ENCODE assay signal across 16 cellular contexts in the genomic region with DNA sequence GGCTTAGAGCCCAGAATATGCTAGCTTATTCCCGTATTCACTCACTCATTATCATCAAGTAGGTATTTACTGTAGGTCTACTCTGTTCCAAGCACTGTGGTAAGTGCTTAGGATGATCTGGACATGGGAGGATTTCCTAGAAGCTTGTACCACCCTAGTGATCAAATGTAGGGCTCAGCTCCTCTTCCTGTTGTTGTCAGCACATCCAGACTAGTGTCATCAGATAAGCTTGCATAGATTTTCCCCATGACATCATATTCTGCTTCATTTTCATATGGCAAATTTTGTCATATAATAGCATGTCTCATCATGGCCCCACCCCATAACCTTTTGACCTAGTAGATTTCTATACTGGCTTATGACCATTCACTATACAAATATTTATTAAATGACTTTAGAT. TPM values are rescaled to one million over a fixed set of nuclear protein-coding genes. Genes with fewer than 3 reads are reported as not detected.
DNase-seq lines count a peak whose midpoint lies in the region; ATAC-seq and TF ChIP-seq lines count a peak whose summit lies in the region.
"Had no signal": no experiment of that assay in that cellular context is flagged by ENCODE, and none has a peak within 500 bp of the region (broad histone marks: within the 10 kb centered on the region; RNA-seq: fewer than 3 reads in every experiment).

No MANE protein-coding gene starts in this region.

- H3K27me3 Mint-ChIP-seq in activated naive CD8-positive, alpha-beta T cell treated with anti-CD3 and anti-CD28 coated beads, Interleukin-2, amount 50 U/mL, for 24 hours: peaks cover under 1% of the 10 kb centered on the region
- H3K27me3 Mint-ChIP-seq in activated naive CD8-positive, alpha-beta T cell treated with anti-CD3 and anti-CD28 coated beads for 36 hours: no peaks in the 10 kb centered on the region
- no peaks in the 10 kb centered on the region for H3K27me3 Mint-ChIP-seq in stimulated activated naive CD8-positive, alpha-beta T cell treated with anti-CD3 and anti-CD28 coated beads, Interleukin-15, amount 100 ng/mL, for 72 hours
- no peaks in the 10 kb centered on the region for H3K27me3 Mint-ChIP-seq in mesothelial cell of epicardium (ENCODE audit: low read depth)
- peaks cover 16% of the 10 kb centered on the region for H3K27me3 Mint-ChIP-seq in T-helper 2 cell treated with Interferon-gamma antibody and Interleukin-4, amounts not matched to agents 5 μg/mL and 100 μg/mL, for 36 hours (ENCODE audit: low read depth)

- H3K9me3 Mint-ChIP-seq in activated naive CD8-positive, alpha-beta T cell treated with anti-CD3 and anti-CD28 coated beads, Interleukin-2, amount 50 U/mL, for 24 hours: no peaks in the 10 kb centered on the region
- H3K9me3 Mint-ChIP-seq in activated naive CD8-positive, alpha-beta T cell treated with anti-CD3 and anti-CD28 coated beads for 36 hours: no peaks in the 10 kb centered on the region
- no peaks in the 10 kb centered on the region for H3K9me3 Mint-ChIP-seq in stimulated activated naive CD8-positive, alpha-beta T cell treated with anti-CD3 and anti-CD28 coated beads, Interleukin-15, amount 100 ng/mL, for 72 hours
- no peaks in the 10 kb centered on the region for H3K9me3 Mint-ChIP-seq in mesothelial cell of epicardium
- no peaks in the 10 kb centered on the region for H3K9me3 Mint-ChIP-seq in T-helper 2 cell treated with Interferon-gamma antibody and Interleukin-4, amounts not matched to agents 5 μg/mL and 100 μg/mL, for 36 hours

- H3K27ac Mint-ChIP-seq in activated naive CD8-positive, alpha-beta T cell treated with anti-CD3 and anti-CD28 coated beads, Interleukin-2, amount 50 U/mL, for 24 hours: no peak overlapping the region
- H3K27ac Mint-ChIP-seq in activated naive CD8-positive, alpha-beta T cell treated with anti-CD3 and anti-CD28 coated beads for 36 hours: no peak overlapping the region
- H3K27ac Mint-ChIP-seq in stimulated activated naive CD8-positive, alpha-beta T cell treated with anti-CD3 and anti-CD28 coated beads, Interleukin-15, amount 100 ng/mL, for 72 hours: no peak overlapping the region
- no peak overlapping the region for H3K27ac Mint-ChIP-seq in mesothelial cell of epicardium
- H3K27ac Mint-ChIP-seq in T-helper 2 cell treated with Interferon-gamma antibody and Interleukin-4, amounts not matched to agents 5 μg/mL and 100 μg/mL, for 36 hours: no peak overlapping the region

- no peak overlapping the region for H3K4me3 Mint-ChIP-seq in activated naive CD8-positive, alpha-beta T cell treated with anti-CD3 and anti-CD28 coated beads, Interleukin-2, amount 50 U/mL, for 24 hours
- no peak overlapping the region for H3K4me3 Mint-ChIP-seq in activated naive CD8-positive, alpha-beta T cell treated with anti-CD3 and anti-CD28 coated beads for 36 hours
- no peak overlapping the region for H3K4me3 Mint-ChIP-seq in stimulated activated naive CD8-positive, alpha-beta T cell treated with anti-CD3 and anti-CD28 coated beads, Interleukin-15, amount 100 ng/mL, for 72 hours
- H3K4me3 Mint-ChIP-seq in mesothelial cell of epicardium: no peak overlapping the region
- no peak overlapping the region for H3K4me3 Mint-ChIP-seq in T-helper 2 cell treated with Interferon-gamma antibody and Interleukin-4, amounts not matched to agents 5 μg/mL and 100 μg/mL, for 36 hours

- DNase-seq in activated naive CD8-positive, alpha-beta T cell treated with anti-CD3 and anti-CD28 coated beads, Interleukin-2, amount 50 U/mL, for 24 hours: no peak
- no peak for DNase-seq in activated naive CD8-positive, alpha-beta T cell treated with anti-CD3 and anti-CD28 coated beads for 36 hours
- DNase-seq in fibroblast of pulmonary artery (ENCODE audit: low read depth): peak; percentile 76
- DNase-seq in stimulated activated naive CD8-positive, alpha-beta T cell treated with anti-CD3 and anti-CD28 coated beads, Interleukin-15, amount 100 ng/mL, for 72 hours: no peak
- no peak for DNase-seq in mesothelial cell of epicardium (ENCODE audit: low spot score in 2 of 2, unreplicated experiment in 2 of 2)
- DNase-seq in T-helper 2 cell treated with Interferon-gamma antibody and Interleukin-4, amounts not matched to agents 5 μg/mL and 100 μg/mL, for 36 hours (ENCODE audit: low spot score): no peak
- DNase-seq: activated CD4-positive, alpha-beta T cell treated with anti-CD3 and anti-CD28 coated beads for 48 hours; AML-193; midbrain; NCI-H187; NK-92 treated with Interleukin-12 subunit alpha and Interleukin-12 subunit beta, amount 100 ng/mL, for 24 hours; stimulated activated CD4-positive, alpha-beta T cell treated with anti-CD3 and anti-CD28 coated beads, Interleukin-4, amount 100 ng/mL, for 1 hour; stimulated activated naive CD4-positive, alpha-beta T cell had no signal

- H3K36me3 Mint-ChIP-seq in activated naive CD8-positive, alpha-beta T cell treated with anti-CD3 and anti-CD28 coated beads, Interleukin-2, amount 50 U/mL, for 24 hours (ENCODE audit: low read depth): no peaks in the 10 kb centered on the region
- no peaks in the 10 kb centered on the region for H3K36me3 Mint-ChIP-seq in activated naive CD8-positive, alpha-beta T cell treated with anti-CD3 and anti-CD28 coated beads for 36 hours
- no peaks in the 10 kb centered on the region for H3K36me3 Mint-ChIP-seq in mesothelial cell of epicardium
- no peaks in the 10 kb centered on the region for H3K36me3 Mint-ChIP-seq in T-helper 2 cell treated with Interferon-gamma antibody and Interleukin-4, amounts not matched to agents 5 μg/mL and 100 μg/mL, for 36 hours (ENCODE audit: low read depth)

- peak; percentile 27 for ATAC-seq in activated naive CD8-positive, alpha-beta T cell treated with anti-CD3 and anti-CD28 coated beads, Interleukin-2, amount 50 U/mL, for 24 hours
- ATAC-seq in SK-N-SH treated with all-trans-retinoic acid at 6 μM for 48 hours (peak; percentile 24; the same call in 2 of the 3 replicates), GM18502 (IDR thresholded peaks at IDR 0.05; ENCODE audit: poor library complexity, unreplicated experiment) (no peak)
- ATAC-seq in stimulated activated naive CD8-positive, alpha-beta T cell treated with anti-CD3 and anti-CD28 coated beads, Interleukin-15, amount 100 ng/mL, for 72 hours: peak; percentile 37

- H3K4me1 Mint-ChIP-seq in activated naive CD8-positive, alpha-beta T cell treated with anti-CD3 and anti-CD28 coated beads, Interleukin-2, amount 50 U/mL, for 24 hours: peaks cover 34% of the 10 kb centered on the region
- H3K4me1 Mint-ChIP-seq in activated naive CD8-positive, alpha-beta T cell treated with anti-CD3 and anti-CD28 coated beads for 36 hours: peaks cover 22% of the 10 kb centered on the region
- peaks cover 28% of the 10 kb centered on the region for H3K4me1 Mint-ChIP-seq in stimulated activated naive CD8-positive, alpha-beta T cell treated with anti-CD3 and anti-CD28 coated beads, Interleukin-15, amount 100 ng/mL, for 72 hours
- H3K4me1 Mint-ChIP-seq in mesothelial cell of epicardium: no peaks in the 10 kb centered on the region
- peaks cover 6% of the 10 kb centered on the region for H3K4me1 Mint-ChIP-seq in T-helper 2 cell treated with Interferon-gamma antibody and Interleukin-4, amounts not matched to agents 5 μg/mL and 100 μg/mL, for 36 hours (ENCODE audit: low read depth)

- H3K4me3 ChIP-seq in fibroblast of pulmonary artery (replicated peaks; ENCODE audit: low read depth, low read length): peak overlapping the region; percentile 37
- H3K4me3 ChIP-seq: cardiac muscle cell had no signal

- TF ChIP-seq CTCF in fibroblast of pulmonary artery (IDR thresholded peaks at IDR 0.05; ENCODE audit: low read length, missing control alignments): no peak
- TF ChIP-seq CTCF in mesothelial cell of epicardium (IDR thresholded peaks at IDR 0.05; ENCODE audit: unreplicated experiment): no peak

TF ChIP-seq in SK-N-SH treated with all-trans-retinoic acid at 6 μM for 48 hours, 23 proteins besides CTCF, POLR2A, EP300 and RAD21:
- TF ChIP-seq ARNTL (CRISPR knock-in tag; IDR thresholded peaks at IDR 0.05; ENCODE audit: borderline replicate concordance, low read depth): no peak

RNA-seq across cellular contexts. Expression of gene NUCB2, which starts 19.3 kb away (rescaled TPM):
- 10 to 100 TPM; 78.5 to 88.8 TPM for total RNA-seq in activated naive CD8-positive, alpha-beta T cell treated with anti-CD3 and anti-CD28 coated beads for 36 hours
- total RNA-seq in mesothelial cell of epicardium: 49.2 to 55.1 TPM (median 50.6 TPM) in 3 replicates

RNA-seq across cellular contexts. Expression of gene PIK3C2A, which starts 49.4 kb away (rescaled TPM):
- 10 to 100 TPM; 27.8 to 28.5 TPM for total RNA-seq in activated naive CD8-positive, alpha-beta T cell treated with anti-CD3 and anti-CD28 coated beads for 36 hours
- total RNA-seq in mesothelial cell of epicardium: 71.3 to 77.1 TPM (median 74.0 TPM) in 3 replicates
